32 cellular contexts compared by ENCODE assay signal in the genomic region with DNA sequence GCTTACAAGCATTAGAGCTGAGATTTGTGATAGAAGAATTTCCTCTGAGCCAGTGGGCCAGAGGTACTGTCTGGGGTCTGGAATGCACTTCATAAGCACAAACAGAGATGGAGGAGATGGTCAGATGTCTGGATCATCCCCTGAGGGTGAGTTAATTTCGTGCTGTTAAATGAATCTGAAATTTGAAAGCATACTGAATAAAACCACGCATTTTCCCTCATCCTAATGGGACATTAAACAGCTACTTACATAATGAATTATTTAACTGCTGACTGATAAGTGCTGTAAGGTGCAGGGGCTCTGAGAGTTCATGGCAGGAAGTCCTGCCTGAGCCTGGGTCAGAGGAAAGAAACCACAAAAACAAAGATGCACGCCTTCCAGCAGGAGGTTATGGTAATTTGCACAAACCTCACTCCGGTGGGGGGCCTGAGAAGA.
DNase-seq lines count a peak whose midpoint lies in the region; ATAC-seq and TF ChIP-seq lines count a peak whose summit lies in the region.
"Had no signal": no experiment of that assay in that cellular context is flagged by ENCODE, and none has a peak within 500 bp of the region (broad histone marks: within the 10 kb centered on the region; RNA-seq: fewer than 3 reads in every experiment).

No MANE protein-coding gene starts in this region.

- no peak overlapping the region for H3K27ac ChIP-seq in CD4-positive, CD25-positive, alpha-beta regulatory T cell (ENCODE audit: insufficient read depth, low read length, poor library complexity, severe bottlenecking)
- H3K27ac ChIP-seq in VCaP (peak overlapping the region; percentile 65), sigmoid colon (no peak overlapping the region), transverse colon (no peak overlapping the region)
- no peak overlapping the region for H3K27ac ChIP-seq in naive thymus-derived CD4-positive, alpha-beta T cell (ENCODE audit: low read depth, low read length)
- H3K27ac ChIP-seq: cardiac muscle cell, coronary artery, esophagus muscularis mucosa, hepatocyte, right lobe of liver, stomach, tibial artery had no signal

- TF ChIP-seq POLR2A in sigmoid colon (IDR thresholded peaks at IDR 0.05) (no peak), transverse colon (IDR thresholded peaks at IDR 0.05) (no peak)

- no peak overlapping the region for H3K4me3 ChIP-seq in CD4-positive, CD25-positive, alpha-beta regulatory T cell (ENCODE audit: low read depth, low read length)
- H3K4me3 ChIP-seq in Jurkat, Clone E6-1 (ENCODE audit: low read length) = no peak overlapping the region
- H3K4me3 ChIP-seq in naive thymus-derived CD4-positive, alpha-beta T cell (ENCODE audit: low read length) = no peak overlapping the region
- H3K4me3 ChIP-seq in sigmoid colon = no peak overlapping the region
- H3K4me3 ChIP-seq in transverse colon = no peak overlapping the region
- H3K4me3 ChIP-seq: cardiac muscle cell, coronary artery, esophagus muscularis mucosa, hepatocyte, right lobe of liver, stomach, tibial artery had no signal

- H3K4me1 Mint-ChIP-seq in CD4-positive, CD25-positive, alpha-beta regulatory T cell = peaks cover 0 to 18% (median 5%) of the 10 kb centered on the region in 4 donors
- H3K4me1 Mint-ChIP-seq in naive thymus-derived CD4-positive, alpha-beta T cell = peaks cover 9 to 18% (median 17%) of the 10 kb centered on the region in 7 donors
- H3K4me1 Mint-ChIP-seq: endodermal cell had no signal

- ATAC-seq in CD4-positive, CD25-positive, alpha-beta regulatory T cell (ENCODE audit: low read depth in 2 of 2) = no peak
- no peak for ATAC-seq in naive thymus-derived CD4-positive, alpha-beta T cell
- no peak for ATAC-seq in Right ventricle myocardium superior (ENCODE audit: poor library complexity)
- ATAC-seq: left lobe of liver, right lobe of liver had no signal

- no peaks in the 10 kb centered on the region for H3K9me3 ChIP-seq in CD4-positive, CD25-positive, alpha-beta regulatory T cell (ENCODE audit: control insufficient read depth in 2 of 2, low read length in 2 of 2)
- no peaks in the 10 kb centered on the region for H3K9me3 ChIP-seq in naive thymus-derived CD4-positive, alpha-beta T cell (ENCODE audit: control insufficient read depth in 2 of 3, low read length in 3 of 3)
- H3K9me3 ChIP-seq in sigmoid colon (no peaks in the 10 kb centered on the region), transverse colon (no peaks in the 10 kb centered on the region)
- H3K9me3 ChIP-seq: esophagus muscularis mucosa, right lobe of liver, tibial artery had no signal

- POLR2A ChIA-PET in naive thymus-derived CD4-positive, alpha-beta T cell (lab: Charles Lee) = no interaction called here

- H3K27me3 Mint-ChIP-seq in CD4-positive, CD25-positive, alpha-beta regulatory T cell = peaks cover 19% of the 10 kb centered on the region
- H3K27me3 Mint-ChIP-seq in naive thymus-derived CD4-positive, alpha-beta T cell = peaks cover 0 to 30% (median 12%) of the 10 kb centered on the region in 5 donors

- DNase-seq in CD4-positive, CD25-positive, alpha-beta regulatory T cell = peak in 1 of 3 donors; percentile 8
- peak; percentile 44 for DNase-seq in Jurkat, Clone E6-1 (ENCODE audit: low read depth, low spot score)
- DNase-seq in naive thymus-derived CD4-positive, alpha-beta T cell = no peak
- DNase-seq in Right ventricle myocardium superior = no peak
- DNase-seq in sigmoid colon = no peak
- no peak for DNase-seq in DMS153 treated with DMSO at 0.1 percent for 48 hours (lab: John Stamatoyannopoulos, UW; ENCODE audit: unreplicated experiment)
- no peak for DNase-seq in transverse colon
- DNase-seq: activated CD4-positive, CD25-positive, alpha-beta regulatory T cell treated with anti-CD3 and anti-CD28 coated beads, Interleukin-2, amount 50 U/mL, for 72 hours; activated CD8-positive, alpha-beta memory T cell treated with anti-CD3 and anti-CD28 coated beads for 24 hours; activated naive CD4-positive, alpha-beta T cell treated with anti-CD3 and anti-CD28 coated beads, Interleukin-2, amount 50 U/mL, for 16 hours; activated T-cell treated with anti-CD3 and anti-CD28 coated beads, Interleukin-2, amount 50 U/mL, for 48 hours; aorta; DMS53; endodermal cell; foreskin melanocyte; GDM1; GOT3; KBM-7; mesendoderm; nephron progenitor cell; posterior cingulate gyrus; right lobe of liver; stimulated activated CD4-positive, alpha-beta T cell treated with anti-CD3 and anti-CD28 coated beads, Interleukin-15, amount 100 ng/mL, for 24 hours; stomach; SW 1271; tibial artery had no signal

- H3K36me3 ChIP-seq in CD4-positive, CD25-positive, alpha-beta regulatory T cell (ENCODE audit: control insufficient read depth, insufficient read depth, low read length) = no peaks in the 10 kb centered on the region
- no peaks in the 10 kb centered on the region for H3K36me3 ChIP-seq in naive thymus-derived CD4-positive, alpha-beta T cell (ENCODE audit: control insufficient read depth in 2 of 3, insufficient read depth in 3 of 3, low read length in 3 of 3)
- H3K36me3 ChIP-seq in sigmoid colon (no peaks in the 10 kb centered on the region), transverse colon (no peaks in the 10 kb centered on the region)
- H3K36me3 ChIP-seq: cardiac muscle cell, esophagus muscularis mucosa, right lobe of liver, stomach, tibial artery had no signal

- TF ChIP-seq EP300 in sigmoid colon (IDR thresholded peaks at IDR 0.05) = no peak
- TF ChIP-seq EP300 in transverse colon (IDR thresholded peaks at IDR 0.05; ENCODE audit: low read depth) = no peak

- H3K27me3 ChIP-seq in CD4-positive, CD25-positive, alpha-beta regulatory T cell (ENCODE audit: control insufficient read depth, insufficient read depth, low read length) = peaks cover 4% of the 10 kb centered on the region
- H3K27me3 ChIP-seq in naive thymus-derived CD4-positive, alpha-beta T cell (ENCODE audit: control insufficient read depth in 2 of 2, insufficient read depth in 2 of 2, low read length in 2 of 2) = no peaks in the 10 kb centered on the region
- H3K27me3 ChIP-seq in sigmoid colon (no peaks in the 10 kb centered on the region), transverse colon (peaks cover 1% of the 10 kb centered on the region)
- H3K27me3 ChIP-seq: cardiac muscle cell, hepatocyte, right lobe of liver had no signal

- in situ Hi-C loops in transverse colon (cut with MboI; ENCODE audit: low pct_ligation_motif_present in 1 of 4, low pct_unique_long_range_greater_than_20kb in 1 of 4, low sequenced_read_pairs in 3 of 4) = no loop called here

- intact Hi-C loops in naive thymus-derived CD4-positive, alpha-beta T cell (cut with micrococcal nuclease) = no loop called here
- intact Hi-C loops in Right ventricle myocardium superior (cut with DNase I) = no loop called here
- intact Hi-C loops in sigmoid colon (cut with DNase I) = no loop called here
- intact Hi-C loops in transverse colon (cut with DNase I; ENCODE audit: low total_unique reads) = no loop called here

- CTCF ChIA-PET in naive thymus-derived CD4-positive, alpha-beta T cell (lab: Charles Lee) = no interaction called here

- H3K36me3 Mint-ChIP-seq in CD4-positive, CD25-positive, alpha-beta regulatory T cell = no peaks in the 10 kb centered on the region
- H3K36me3 Mint-ChIP-seq in naive thymus-derived CD4-positive, alpha-beta T cell = no peaks in the 10 kb centered on the region

- 14 to 30% methylated on average over 4 of the region's 4 CpGs for WGBS in sigmoid colon, 2 donors
- 26 to 31% methylated on average over 4 of the region's 4 CpGs for whole genome bisulfite sequencing in transverse colon (ENCODE audit: low coverage in 1 of 2), 2 donors

- TF ChIP-seq CTCF in VCaP (conservative IDR thresholded peaks at IDR 0.05) = no peak
- TF ChIP-seq CTCF in sigmoid colon (IDR thresholded peaks at IDR 0.05) = no peak
- TF ChIP-seq CTCF in transverse colon (IDR thresholded peaks at IDR 0.05) = no peak

- peak overlapping the region in 2 of 3 donors; percentile 38 to 39 for H3K27ac Mint-ChIP-seq in CD4-positive, CD25-positive, alpha-beta regulatory T cell
- H3K27ac Mint-ChIP-seq in naive thymus-derived CD4-positive, alpha-beta T cell = peak overlapping the region in 6 of 9 donors; percentile 0 to 76 (median 20)
- H3K27ac Mint-ChIP-seq: endodermal cell, nephron progenitor cell had no signal

- peaks cover 0 to 6% (median 0%) of the 10 kb centered on the region in 7 donors for H3K9me3 Mint-ChIP-seq in CD4-positive, CD25-positive, alpha-beta regulatory T cell
- H3K9me3 Mint-ChIP-seq in naive thymus-derived CD4-positive, alpha-beta T cell = no peaks in the 10 kb centered on the region
- H3K9me3 Mint-ChIP-seq: endodermal cell, nephron progenitor cell had no signal

- no peaks in the 10 kb centered on the region for H3K4me1 ChIP-seq in CD4-positive, CD25-positive, alpha-beta regulatory T cell (ENCODE audit: control insufficient read depth, insufficient read depth, low read length, poor library complexity, severe bottlenecking)
- H3K4me1 ChIP-seq in naive thymus-derived CD4-positive, alpha-beta T cell (ENCODE audit: control insufficient read depth in 2 of 2, insufficient read depth in 2 of 2, low read length in 2 of 2) = peaks cover 0 to 7% of the 10 kb centered on the region in 2 donors
- H3K4me1 ChIP-seq in sigmoid colon = no peaks in the 10 kb centered on the region
- H3K4me1 ChIP-seq in transverse colon = no peaks in the 10 kb centered on the region
- H3K4me1 ChIP-seq: right lobe of liver, stomach, tibial artery had no signal

- no peak overlapping the region for H3K4me3 Mint-ChIP-seq in CD4-positive, CD25-positive, alpha-beta regulatory T cell
- H3K4me3 Mint-ChIP-seq in naive thymus-derived CD4-positive, alpha-beta T cell = peak overlapping the region in 2 of 10 donors; percentile 20 to 31
- H3K4me3 Mint-ChIP-seq: endodermal cell, nephron progenitor cell had no signal
